In genomic region chr16:83769397-83770008, GRCh38 we compare ENCODE assay signal across 18 cellular contexts. TPM values are rescaled to one million over a fixed set of nuclear protein-coding genes. Genes with fewer than 3 reads are reported as not detected.
A peak's percentile ranks its signal among the peaks of the same experiment; 100 is the strongest.
DNase-seq lines count a peak whose midpoint lies in the region; ATAC-seq and TF ChIP-seq lines count a peak whose summit lies in the region.
"Had no signal": no experiment of that assay in that cellular context is flagged by ENCODE, and none has a peak within 500 bp of the region (broad histone marks: within the 10 kb centered on the region; RNA-seq: fewer than 3 reads in every experiment).

No MANE protein-coding gene starts in this region.

- no TSS peak for BruUV-seq in OCI-LY7 (replicated peaks; lab: Mats Ljungman, UMichigan)

- 52% methylated on average over 5 of the region's 5 CpGs for WGBS in right cardiac atrium

- TF ChIP-seq CTCF in OCI-LY7 (conservative IDR thresholded peaks at IDR 0.05; ENCODE audit: low read length): no peak

- H3K4me1 ChIP-seq in HUES6 (ENCODE audit: control insufficient read depth, insufficient read depth, low read length) (peaks cover 34% of the 10 kb centered on the region), OCI-LY7 (ENCODE audit: insufficient read depth, low read length, poor library complexity, severe bottlenecking) (no peaks in the 10 kb centered on the region), right cardiac atrium (ENCODE audit: control insufficient read depth, insufficient read depth, low read length) (peaks cover 9% of the 10 kb centered on the region)

- H3K9me2 ChIP-seq in OCI-LY7 (ENCODE audit: insufficient read depth, low read length): no peaks in the 10 kb centered on the region; the same call in 1 of the 2 replicates

- peaks cover 14% of the 10 kb centered on the region for H3K4me1 Mint-ChIP-seq in stimulated activated memory B cell treated with anti-CD40 and anti-IgM and Interleukin-4, amounts not matched to agents 10 μg/mL and 1 μg/mL and 100 μg/mL, for 72 hours

- peak overlapping the region; percentile 1 for H3K4me3 Mint-ChIP-seq in stimulated activated memory B cell treated with anti-CD40 and anti-IgM and Interleukin-4, amounts not matched to agents 10 μg/mL and 1 μg/mL and 100 μg/mL, for 72 hours
- H3K4me3 Mint-ChIP-seq: CD8-positive, alpha-beta T cell; effector memory CD8-positive, alpha-beta T cell; neural crest cell; stimulated activated naive CD8-positive, alpha-beta T cell treated with anti-CD3 and anti-CD28 coated beads, Interleukin-15, amount 100 ng/mL, for 72 hours had no signal

- CTCF ChIA-PET in OCI-LY7 (lab: Charles Lee; ENCODE audit: unreplicated experiment): no interaction called here

- no peaks in the 10 kb centered on the region for H3K27me3 Mint-ChIP-seq in stimulated activated memory B cell treated with anti-CD40 and anti-IgM and Interleukin-4, amounts not matched to agents 10 μg/mL and 1 μg/mL and 100 μg/mL, for 72 hours
- H3K27me3 Mint-ChIP-seq: stimulated activated naive CD8-positive, alpha-beta T cell treated with anti-CD3 and anti-CD28 coated beads, Interleukin-15, amount 100 ng/mL, for 72 hours had no signal

- ATAC-seq in right cardiac atrium (peak; percentile 27 to 37), HG02938 (IDR thresholded peaks at IDR 0.05; ENCODE audit: unreplicated experiment) (no peak)
- peak; percentile 89 for ATAC-seq in stimulated activated memory B cell treated with anti-CD40 and anti-IgM and Interleukin-4, amounts not matched to agents 10 μg/mL and 1 μg/mL and 100 μg/mL, for 72 hours
- ATAC-seq: CD8-positive, alpha-beta T cell; effector memory CD8-positive, alpha-beta T cell; gastroesophageal sphincter; left colon; stimulated activated naive CD8-positive, alpha-beta T cell treated with anti-CD3 and anti-CD28 coated beads, Interleukin-15, amount 100 ng/mL, for 72 hours had no signal

- 0 out of 2 replicates have a peak overlapping the region, but pooled peaks have one; percentile 27 for H2AFZ ChIP-seq in OCI-LY7 (ENCODE audit: low read length)

- H3K27ac ChIP-seq in HUES6 (ENCODE audit: low read depth, low read length) (peak overlapping the region; percentile 60; the same call in 1 of the 2 replicates), OCI-LY7 (ENCODE audit: low read depth, low read length, poor library complexity, severe bottlenecking) (no peak overlapping the region), right cardiac atrium (ENCODE audit: low read length) (no peak overlapping the region)
- H3K27ac ChIP-seq: gastroesophageal sphincter had no signal

- no peaks in the 10 kb centered on the region for H3K36me3 Mint-ChIP-seq in stimulated activated memory B cell treated with anti-CD40 and anti-IgM and Interleukin-4, amounts not matched to agents 10 μg/mL and 1 μg/mL and 100 μg/mL, for 72 hours
- H3K36me3 Mint-ChIP-seq: CD8-positive, alpha-beta T cell had no signal

- no peaks in the 10 kb centered on the region for H3K36me3 ChIP-seq in HUES6 (ENCODE audit: control insufficient read depth, insufficient read depth, low read length)
- no peaks in the 10 kb centered on the region for H3K36me3 ChIP-seq in OCI-LY7 (ENCODE audit: insufficient read depth, low read length)
- H3K36me3 ChIP-seq: gastroesophageal sphincter had no signal

- no peak overlapping the region for H3K4me2 ChIP-seq in OCI-LY7 (ENCODE audit: low read length)

- H3K27me3 ChIP-seq in HUES6 (ENCODE audit: control insufficient read depth, insufficient read depth, low read length): no peaks in the 10 kb centered on the region
- no peaks in the 10 kb centered on the region for H3K27me3 ChIP-seq in right cardiac atrium (ENCODE audit: control insufficient read depth, insufficient read depth)
- H3K27me3 ChIP-seq: gastroesophageal sphincter had no signal

- H3K4me3 ChIP-seq in HUES6 (ENCODE audit: low read depth, low read length) (peak overlapping the region; percentile 32), OCI-LY7 (ENCODE audit: low read depth, low read length, poor library complexity, severe bottlenecking) (no peak overlapping the region), right cardiac atrium (ENCODE audit: low read length) (no peak overlapping the region)
- H3K4me3 ChIP-seq: gastroesophageal sphincter had no signal

- POLR2A ChIA-PET in OCI-LY7 (lab: Charles Lee): no interaction called here

- H3K9ac ChIP-seq in HUES6 (ENCODE audit: low read length): peak overlapping the region; percentile 66

- DNase-seq in OCI-LY7 (ENCODE audit: low spot score): peak; percentile 21
- DNase-seq in right cardiac atrium: no peak
- DNase-seq in amniotic stem cell (lab: John Stamatoyannopoulos, UW): no peak
- no peak for DNase-seq in HK-2 (ENCODE audit: unreplicated experiment)
- DNase-seq: activated CD4-positive, alpha-beta T cell treated with anti-CD3 and anti-CD28 coated beads, Interleukin-2, amount 50 U/mL, for 48 hours; CD8-positive, alpha-beta T cell; effector memory CD8-positive, alpha-beta T cell; HCEC 1CT; left colon; NCI-H1436 treated with DMSO at 0.1 percent for 48 hours; NCI-H446 treated with DMSO at 0.1 percent for 48 hours; stimulated activated naive CD8-positive, alpha-beta T cell treated with anti-CD3 and anti-CD28 coated beads, Interleukin-15, amount 100 ng/mL, for 72 hours; T-helper 2 cell had no signal

- intact Hi-C loops in OCI-LY7 (cut with micrococcal nuclease; ENCODE audit: unreplicated experiment): no loop called here
- intact Hi-C loops in right cardiac atrium (cut with DNase I): no loop called here

- peak overlapping the region; percentile 64 for H3K27ac Mint-ChIP-seq in stimulated activated memory B cell treated with anti-CD40 and anti-IgM and Interleukin-4, amounts not matched to agents 10 μg/mL and 1 μg/mL and 100 μg/mL, for 72 hours
- H3K27ac Mint-ChIP-seq: CD8-positive, alpha-beta T cell; effector memory CD8-positive, alpha-beta T cell; stimulated activated naive CD8-positive, alpha-beta T cell treated with anti-CD3 and anti-CD28 coated beads, Interleukin-15, amount 100 ng/mL, for 72 hours had no signal

- H3K9me3 ChIP-seq in HUES6 (ENCODE audit: control insufficient read depth, insufficient read depth, low read depth, low read length) (no peaks in the 10 kb centered on the region; the same call in 1 of the 2 replicates), OCI-LY7 (ENCODE audit: low read length) (no peaks in the 10 kb centered on the region), right cardiac atrium (ENCODE audit: control insufficient read depth, low read length) (no peaks in the 10 kb centered on the region)
- H3K9me3 ChIP-seq: gastroesophageal sphincter had no signal

- H4K20me1 ChIP-seq in OCI-LY7 (ENCODE audit: insufficient read depth, low read length): no peaks in the 10 kb centered on the region

- no peaks in the 10 kb centered on the region for H3K79me2 ChIP-seq in OCI-LY7 (ENCODE audit: insufficient read depth, low read depth, low read length)

- no peaks in the 10 kb centered on the region for H3K9me3 Mint-ChIP-seq in stimulated activated memory B cell treated with anti-CD40 and anti-IgM and Interleukin-4, amounts not matched to agents 10 μg/mL and 1 μg/mL and 100 μg/mL, for 72 hours
- H3K9me3 Mint-ChIP-seq: CD8-positive, alpha-beta T cell; effector memory CD8-positive, alpha-beta T cell; stimulated activated naive CD8-positive, alpha-beta T cell treated with anti-CD3 and anti-CD28 coated beads, Interleukin-15, amount 100 ng/mL, for 72 hours had no signal

RNA-seq across cellular contexts. Expression of gene HSBP1, which starts 38.3 kb away (rescaled TPM):
- total RNA-seq in OCI-LY7 (2014; rRNA removed; shearing (Covaris generic)): 131 and 150 TPM in 2 replicates
- total RNA-seq in OCI-LY7 (2022) (104 and 105 TPM in 2 replicates), right cardiac atrium (100 to 1,000 TPM; 133 to 173 (median 155) TPM)
- 102 TPM for polyA plus RNA-seq in right cardiac atrium
